ENCODE assay signal across 10 cellular contexts in the genomic region with DNA sequence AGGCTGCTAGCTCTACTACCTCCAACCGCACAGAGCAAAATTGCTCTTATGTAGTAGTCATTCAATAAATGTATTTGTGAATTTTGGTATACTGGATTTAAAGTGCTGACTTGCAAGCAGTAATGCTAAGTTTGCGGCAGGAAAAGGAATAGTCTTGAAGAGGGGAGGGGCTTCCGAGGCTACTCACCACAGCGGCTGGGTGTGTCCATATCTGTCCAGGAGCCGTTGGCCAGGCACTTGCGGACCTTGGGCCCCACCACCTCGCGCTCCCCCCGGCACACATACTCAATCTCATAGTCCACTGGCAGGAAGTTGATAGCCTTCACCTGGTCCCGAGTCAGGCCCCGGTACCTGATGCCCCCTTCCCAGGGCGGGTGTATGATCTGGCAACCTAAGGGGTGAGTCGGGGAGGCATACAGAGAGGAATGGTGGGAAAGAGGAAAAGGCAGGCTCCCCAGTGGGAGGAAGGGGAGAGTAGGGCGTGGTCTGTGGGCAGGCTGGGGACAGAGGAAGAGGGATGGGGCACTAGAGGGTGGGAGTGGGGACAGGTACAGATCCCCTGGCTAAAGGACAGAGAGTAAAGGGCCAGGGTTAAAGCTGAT. TPM values are rescaled to one million over a fixed set of nuclear protein-coding genes. Genes with fewer than 3 reads are reported as not detected.
DNase-seq lines count a peak whose midpoint lies in the region; ATAC-seq and TF ChIP-seq lines count a peak whose summit lies in the region.
"Had no signal": no experiment of that assay in that cellular context is flagged by ENCODE, and none has a peak within 500 bp of the region (broad histone marks: within the 10 kb centered on the region; RNA-seq: fewer than 3 reads in every experiment).

No MANE protein-coding gene starts in this region.

- no peaks in the 10 kb centered on the region for H3K27me3 ChIP-seq in ACC112 (ENCODE audit: insufficient read depth, low read length)

- H3K4me3 Mint-ChIP-seq in immature natural killer cell: peak overlapping the region; percentile 81 to 92 (median 91)

- H3K27ac ChIP-seq in ACC112 (ENCODE audit: low read depth, low read length): no peak overlapping the region

- H3K27ac Mint-ChIP-seq in immature natural killer cell: no peak overlapping the region

- peaks cover 35 to 42% of the 10 kb centered on the region in 2 donors for H3K4me1 Mint-ChIP-seq in immature natural killer cell

- no peaks in the 10 kb centered on the region for H3K36me3 ChIP-seq in ACC112 (ENCODE audit: insufficient read depth, low read length)

- DNase-seq in HFF-Myc (ENCODE audit: extremely low read depth, low read depth) (no peak), amniotic epithelial cell (ENCODE audit: low read depth) (peak; percentile 23), immature natural killer cell (no peak), NCI-H128 (lab: John Stamatoyannopoulos, UW; ENCODE audit: unreplicated experiment) (no peak), SHP77 treated with DMSO at 0.1 percent for 48 hours (lab: John Stamatoyannopoulos, UW) (no peak)
- DNase-seq: activated CD4-positive, alpha-beta T cell treated with anti-CD3 and anti-CD28 coated beads, Interleukin-2, amount 50 U/mL, for 48 hours; NCI-H446 had no signal

- H3K79me2 ChIP-seq in ACC112 (ENCODE audit: control insufficient read depth, insufficient read depth, low read length, unreplicated experiment): peaks cover 13% of the 10 kb centered on the region

- peaks cover 9 to 33% (median 19%) of the 10 kb centered on the region in 3 donors for H3K27me3 Mint-ChIP-seq in immature natural killer cell (ENCODE audit: low read depth in 3 of 3)

- ATAC-seq in GM21529 (IDR thresholded peaks at IDR 0.05; ENCODE audit: unreplicated experiment) (no peak), GM18517 (IDR thresholded peaks at IDR 0.05; ENCODE audit: unreplicated experiment) (no peak)

- H3K9me3 Mint-ChIP-seq in immature natural killer cell: peaks cover 0 to 4% (median 0%) of the 10 kb centered on the region in 6 donors

- no peak overlapping the region for H2AFZ ChIP-seq in ACC112 (ENCODE audit: low read length, unreplicated experiment)

- no peaks in the 10 kb centered on the region for H3K36me3 Mint-ChIP-seq in immature natural killer cell

- peaks cover 35% of the 10 kb centered on the region for H3K4me1 ChIP-seq in ACC112 (ENCODE audit: control insufficient read depth, insufficient read depth, low read length, unreplicated experiment)

- H3K4me3 ChIP-seq in ACC112 (ENCODE audit: low read depth, low read length) (peak overlapping the region; percentile 78), HFF-Myc (replicated peaks; ENCODE audit: low read depth, low read length) (peak overlapping the region; percentile 61)

- no peak for TF ChIP-seq CTCF in HFF-Myc (IDR thresholded peaks at IDR 0.05; ENCODE audit: low read depth, low read length, missing control alignments)

RNA-seq across cellular contexts. Expression of a gene that starts 1.7 kb away (rescaled TPM):
- polyA plus RNA-seq in immature natural killer cell: not detected

RNA-seq across cellular contexts. Expression of a gene that starts 25.6 kb away (rescaled TPM):
- not detected for polyA plus RNA-seq in immature natural killer cell

RNA-seq across cellular contexts. Expression of a gene that starts 46.4 kb away (rescaled TPM):
- not detected for polyA plus RNA-seq in immature natural killer cell

RNA-seq across cellular contexts. Expression of a gene that starts 49.6 kb away (rescaled TPM):
- 1 to 10 TPM in 2 of 3 donors, not detected in 1; 5.2 to 9.0 TPM for polyA plus RNA-seq in immature natural killer cell
